28 cellular contexts compared by ENCODE assay signal in the genomic region with DNA sequence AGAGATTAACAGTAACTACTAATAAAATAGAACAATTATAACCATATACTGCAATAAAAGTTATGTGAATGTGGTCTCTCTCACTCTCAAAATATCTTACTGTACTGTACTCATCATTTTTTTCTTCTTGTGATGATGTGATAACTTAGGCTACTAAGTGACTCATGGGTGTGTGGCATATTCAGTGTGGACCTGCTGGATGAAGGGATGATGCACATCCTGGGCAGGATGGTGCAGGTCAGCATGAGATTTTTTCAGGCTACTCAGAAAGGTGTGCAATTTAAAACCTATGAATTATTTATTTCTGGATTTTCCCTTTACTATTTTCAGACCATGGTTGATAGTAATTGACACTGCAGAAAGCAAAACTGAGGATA.
DNase-seq lines count a peak whose midpoint lies in the region; ATAC-seq, FAIRE-seq and TF ChIP-seq lines count a peak whose summit lies in the region.
"Had no signal": no experiment of that assay in that cellular context is flagged by ENCODE, and none has a peak within 500 bp of the region (broad histone marks: within the 10 kb centered on the region; RNA-seq: fewer than 3 reads in every experiment).

No MANE protein-coding gene starts in this region.

- FAIRE-seq in GM19239 (lab: Jason Lieb, UNC), result no peak
- FAIRE-seq: small intestine had no signal

- ATAC-seq in RWPE2 (ENCODE audit: low read depth) (peak; percentile 93), GM21423 (IDR thresholded peaks at IDR 0.05; ENCODE audit: unreplicated experiment) (no peak)
- ATAC-seq: GM23338 had no signal

- peaks cover 44% of the 10 kb centered on the region for H3K4me1 ChIP-seq in RWPE2 (ENCODE audit: insufficient read depth, poor library complexity, severe bottlenecking)
- H3K4me1 ChIP-seq: BLaER1 treated with 17β-estradiol and CSF1 and Interleukin-3, amounts not matched to agents 10 nM and 100 nM; tibial nerve had no signal

- H3K36me3 ChIP-seq in RWPE2 (ENCODE audit: low read depth), result no peaks in the 10 kb centered on the region
- H3K36me3 ChIP-seq: BLaER1 treated with 17β-estradiol and CSF1 and Interleukin-3, amounts not matched to agents 10 nM and 100 nM; ovary; tibial nerve had no signal

- no peaks in the 10 kb centered on the region for H3K9me3 ChIP-seq in RWPE2 (ENCODE audit: severe bottlenecking)
- H3K9me3 ChIP-seq: BLaER1 treated with 17β-estradiol and CSF1 and Interleukin-3, amounts not matched to agents 10 nM and 100 nM; ovary; tibial nerve had no signal

- H3K27ac ChIP-seq in RWPE2 (ENCODE audit: poor library complexity, severe bottlenecking), result peak overlapping the region; percentile 93
- H3K27ac ChIP-seq: BLaER1 treated with 17β-estradiol and CSF1 and Interleukin-3, amounts not matched to agents 10 nM and 100 nM; dorsolateral prefrontal cortex; ovary; tibial nerve; VCaP had no signal

- H3K4me3 ChIP-seq in RWPE2 (ENCODE audit: severe bottlenecking), result no peak overlapping the region
- H3K4me3 ChIP-seq: BLaER1 treated with 17β-estradiol and CSF1 and Interleukin-3, amounts not matched to agents 10 nM and 100 nM; dorsolateral prefrontal cortex; GM23338; ovary; tibial nerve had no signal

- H3K27me3 ChIP-seq in RWPE2 (ENCODE audit: insufficient read depth, poor library complexity, severe bottlenecking), result no peaks in the 10 kb centered on the region
- H3K27me3 ChIP-seq: BLaER1 treated with 17β-estradiol and CSF1 and Interleukin-3, amounts not matched to agents 10 nM and 100 nM; ovary; tibial nerve had no signal

- TF ChIP-seq CTCF in RWPE2 (IDR thresholded peaks at IDR 0.05; ENCODE audit: poor library complexity, severe bottlenecking), result no peak

- DNase-seq in AG08396 (ENCODE audit: low spot score) (peak; percentile 26), HPDE6-E6E7 (ENCODE audit: extremely low spot score) (peak; percentile 88), RWPE2 (ENCODE audit: low spot score) (peak; percentile 63), glomerular visceral epithelial cell (ENCODE audit: extremely low spot score) (peak; percentile 18), NCI-H1694 treated with DMSO at 0.1 percent for 48 hours (lab: John Stamatoyannopoulos, UW) (no peak), NCI-H1417 treated with DMSO at 0.1 percent for 48 hours (lab: John Stamatoyannopoulos, UW) (no peak), GM19239 (ENCODE audit: insufficient read length, low spot score) (no peak)
- DNase-seq: activated CD4-positive, alpha-beta T cell treated with anti-CD3 and anti-CD28 coated beads for 4 hours; activated effector memory CD4-positive, alpha-beta T cell treated with anti-CD3 and anti-CD28 coated beads, Interleukin-2, amount 50 U/mL, for 16 hours; activated naive CD8-positive, alpha-beta T cell treated with anti-CD3 and anti-CD28 coated beads, Interleukin-2, amount 10 ng/mL, durations not matched to agents 7 days and 5 days; activated T-cell treated with anti-CD3 and anti-CD28 coated beads for 4 hours; cerebellar nuclear complex; DMS79; dorsolateral prefrontal cortex; left cardiac atrium; NCI-H1417; NCI-H446; nephron progenitor cell; retina; Right ventricle myocardium superior; small intestine; stimulated activated CD4-positive, alpha-beta T cell treated with anti-CD3 and anti-CD28 coated beads, Interleukin-1b, Interleukin-23, amount 100 ng/mL, for 48 hours had no signal

Comparison
In these comparisons a context has a peak if more than half of its experiments do, and no peak if none do; other contexts are left out.
1. DNase-seq: peak in AG08396 (single experiment), HPDE6-E6E7 (single experiment), RWPE2 (single experiment) and glomerular visceral epithelial cell (single experiment); none in NCI-H1694 treated with DMSO at 0.1 percent for 48 hours (single experiment), NCI-H1417 treated with DMSO at 0.1 percent for 48 hours (single experiment) and GM19239 (single experiment).